11 cellular contexts compared by ENCODE assay signal in the genomic region with DNA sequence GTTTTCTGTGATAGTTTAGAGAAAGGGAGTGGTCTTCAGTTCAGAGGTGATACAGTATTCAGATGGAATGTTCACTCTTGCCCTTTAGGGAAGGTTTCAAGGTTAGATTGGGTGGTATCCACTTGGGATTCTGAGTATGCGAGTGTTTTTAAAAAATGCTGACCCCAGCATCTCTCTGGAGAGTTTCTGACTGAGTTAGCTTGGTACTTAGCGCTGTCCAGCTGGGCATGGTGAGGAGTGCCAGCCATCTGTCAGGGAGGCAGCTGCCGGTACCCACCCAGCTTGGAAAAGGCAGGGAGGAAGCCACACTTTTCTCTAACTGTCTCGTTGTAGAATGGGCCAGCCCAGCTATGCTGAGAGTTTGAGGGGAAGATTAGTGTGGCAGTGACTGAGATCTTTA.
DNase-seq lines count a peak whose midpoint lies in the region; ATAC-seq and TF ChIP-seq lines count a peak whose summit lies in the region.
"Had no signal": no experiment of that assay in that cellular context is flagged by ENCODE, and none has a peak within 500 bp of the region (broad histone marks: within the 10 kb centered on the region; RNA-seq: fewer than 3 reads in every experiment).

No MANE protein-coding gene starts in this region.

- DNase-seq in activated naive CD4-positive, alpha-beta T cell treated with anti-CD3 and anti-CD28 coated beads for 36 hours, result no peak
- DNase-seq in activated naive CD4-positive, alpha-beta T cell treated with anti-CD3 and anti-CD28 coated beads, Interleukin-2, amount 50 U/mL, for 16 hours, result no peak
- DNase-seq in choroid plexus epithelial cell (ENCODE audit: low read depth) (peak; percentile 18), myocyte (ENCODE audit: low read depth) (peak; percentile 91), upper lobe of right lung (no peak), NCI-H1436 treated with DMSO at 0.1 percent for 48 hours (lab: John Stamatoyannopoulos, UW) (no peak), LoVo (ENCODE audit: low spot score) (no peak)
- DNase-seq: BE2C, NCI-H187, SJCRH30 had no signal

- H3K4me1 ChIP-seq in upper lobe of right lung, result peaks cover 43% of the 10 kb centered on the region

- H3K36me3 Mint-ChIP-seq in activated naive CD4-positive, alpha-beta T cell treated with anti-CD3 and anti-CD28 coated beads for 36 hours (ENCODE audit: low read depth), result peaks cover 31% of the 10 kb centered on the region

- H3K27ac Mint-ChIP-seq in activated naive CD4-positive, alpha-beta T cell treated with anti-CD3 and anti-CD28 coated beads for 36 hours, result peak overlapping the region; percentile 91

- H3K27me3 Mint-ChIP-seq in activated naive CD4-positive, alpha-beta T cell treated with anti-CD3 and anti-CD28 coated beads for 36 hours (ENCODE audit: low read depth), result no peaks in the 10 kb centered on the region

- H3K36me3 ChIP-seq in upper lobe of right lung, result no peaks in the 10 kb centered on the region
- H3K36me3 ChIP-seq: BE2C had no signal

- H3K9me3 ChIP-seq in upper lobe of right lung, result no peaks in the 10 kb centered on the region
- H3K9me3 ChIP-seq: BE2C, SJCRH30 had no signal

- TF ChIP-seq CTCF in choroid plexus epithelial cell (conservative IDR thresholded peaks at IDR 0.05; ENCODE audit: low read depth, low read length) (no peak), upper lobe of right lung (IDR thresholded peaks at IDR 0.05) (no peak)

- H3K4me3 Mint-ChIP-seq in activated naive CD4-positive, alpha-beta T cell treated with anti-CD3 and anti-CD28 coated beads for 36 hours, result no peak overlapping the region

- CTCF ChIA-PET in activated naive CD4-positive, alpha-beta T cell treated with anti-CD3 and anti-CD28 coated beads for 36 hours (lab: Charles Lee), result interaction anchor here (0.7 kb wide), 1 partner anchor 21 kb away, joined by 4 read pairs; no protein-coding TSS in a partner anchor

- H3K27ac ChIP-seq in upper lobe of right lung, result peak overlapping the region; percentile 63
- H3K27ac ChIP-seq: SJCRH30 had no signal

- H3K4me1 Mint-ChIP-seq in activated naive CD4-positive, alpha-beta T cell treated with anti-CD3 and anti-CD28 coated beads for 36 hours (ENCODE audit: low read depth), result peaks cover 84% of the 10 kb centered on the region

- no peaks in the 10 kb centered on the region for H3K27me3 ChIP-seq in upper lobe of right lung
- H3K27me3 ChIP-seq: BE2C, SJCRH30 had no signal

- no peak overlapping the region for H3K4me3 ChIP-seq in choroid plexus epithelial cell (ENCODE audit: low read depth, low read length)
- H3K4me3 ChIP-seq in upper lobe of right lung, result no peak overlapping the region
- H3K4me3 ChIP-seq: SJCRH30 had no signal

- peaks cover 9% of the 10 kb centered on the region for H3K9me3 Mint-ChIP-seq in activated naive CD4-positive, alpha-beta T cell treated with anti-CD3 and anti-CD28 coated beads for 36 hours

- intact Hi-C loops in activated naive CD4-positive, alpha-beta T cell treated with anti-CD3 and anti-CD28 coated beads for 36 hours (cut with micrococcal nuclease), result no loop called here
- intact Hi-C loops in upper lobe of right lung (cut with DNase I), result no loop called here

- ATAC-seq in upper lobe of right lung (no peak), GM21423 (IDR thresholded peaks at IDR 0.05; ENCODE audit: unreplicated experiment) (no peak)

Comparison
In these comparisons a context has a peak if more than half of its experiments do, and no peak if none do; other contexts are left out.
1. DNase-seq: peak in choroid plexus epithelial cell (single experiment) and myocyte (single experiment); none in activated naive CD4-positive, alpha-beta T cell treated with anti-CD3 and anti-CD28 coated beads for 36 hours (single experiment), activated naive CD4-positive, alpha-beta T cell treated with anti-CD3 and anti-CD28 coated beads, Interleukin-2, amount 50 U/mL, for 16 hours (single experiment), upper lobe of right lung (single experiment), NCI-H1436 treated with DMSO at 0.1 percent for 48 hours (single experiment) and LoVo (single experiment).